11 cellular contexts compared by ENCODE assay signal in genomic region chr14:51394804-51395203, GRCh38.
DNase-seq lines count a peak whose midpoint lies in the region; ATAC-seq, FAIRE-seq and TF ChIP-seq lines count a peak whose summit lies in the region.
"Had no signal": no experiment of that assay in that cellular context is flagged by ENCODE, and none has a peak within 500 bp of the region (broad histone marks: within the 10 kb centered on the region; RNA-seq: fewer than 3 reads in every experiment).

No MANE protein-coding gene starts in this region.

- intact Hi-C loops in left cardiac atrium (cut with DNase I) = no loop called here
- intact Hi-C loops in activated naive CD4-positive, alpha-beta T cell treated with anti-CD3 and anti-CD28 coated beads for 36 hours (cut with micrococcal nuclease) = no loop called here

- no peak overlapping the region for H3K4me3 Mint-ChIP-seq in osteocyte (ENCODE audit: unreplicated experiment)
- H3K4me3 Mint-ChIP-seq in activated naive CD4-positive, alpha-beta T cell treated with anti-CD3 and anti-CD28 coated beads for 36 hours = no peak overlapping the region
- H3K4me3 Mint-ChIP-seq: stimulated activated naive CD8-positive, alpha-beta T cell treated with anti-CD3 and anti-CD28 coated beads, Interleukin-15, Interleukin-2, amounts not matched to agents 100 ng/mL and 50 ng/mL, for 24 hours had no signal

- H3K4me1 Mint-ChIP-seq in osteocyte (ENCODE audit: unreplicated experiment) = peaks cover 45% of the 10 kb centered on the region
- H3K4me1 Mint-ChIP-seq in activated naive CD4-positive, alpha-beta T cell treated with anti-CD3 and anti-CD28 coated beads for 36 hours (ENCODE audit: low read depth) = no peaks in the 10 kb centered on the region

- no peaks in the 10 kb centered on the region for H3K27me3 Mint-ChIP-seq in osteocyte (ENCODE audit: unreplicated experiment)
- H3K27me3 Mint-ChIP-seq in activated naive CD4-positive, alpha-beta T cell treated with anti-CD3 and anti-CD28 coated beads for 36 hours (ENCODE audit: low read depth) = no peaks in the 10 kb centered on the region

- CTCF ChIA-PET in activated naive CD4-positive, alpha-beta T cell treated with anti-CD3 and anti-CD28 coated beads for 36 hours (lab: Charles Lee) = no interaction called here

- H3K27ac ChIP-seq in right atrium auricular region = peak overlapping the region; percentile 60 to 65

- H3K4me3 ChIP-seq in right atrium auricular region (no peak overlapping the region), epithelial cell of esophagus (ENCODE audit: low read length) (no peak overlapping the region)

- no peak for ATAC-seq in left cardiac atrium
- ATAC-seq: activated naive CD4-positive, alpha-beta T cell treated with anti-CD3 and anti-CD28 coated beads, Interleukin-2, amount 50 U/mL, for 72 hours had no signal

- no peaks in the 10 kb centered on the region for H3K9me3 ChIP-seq in right atrium auricular region

- no peaks in the 10 kb centered on the region for H3K27me3 ChIP-seq in right atrium auricular region

- H3K36me3 ChIP-seq in right atrium auricular region = no peaks in the 10 kb centered on the region

- no peak for TF ChIP-seq CTCF in right atrium auricular region (IDR thresholded peaks at IDR 0.05)
- no peak for TF ChIP-seq CTCF in epithelial cell of esophagus (IDR thresholded peaks at IDR 0.05; ENCODE audit: insufficient read depth, low read depth, low read length, missing control alignments)
- no peak for TF ChIP-seq CTCF in osteocyte (IDR thresholded peaks at IDR 0.05)

- no peaks in the 10 kb centered on the region for H3K9me3 Mint-ChIP-seq in osteocyte (ENCODE audit: unreplicated experiment)
- no peaks in the 10 kb centered on the region for H3K9me3 Mint-ChIP-seq in activated naive CD4-positive, alpha-beta T cell treated with anti-CD3 and anti-CD28 coated beads for 36 hours
- H3K9me3 Mint-ChIP-seq: stimulated activated naive CD8-positive, alpha-beta T cell treated with anti-CD3 and anti-CD28 coated beads, Interleukin-15, Interleukin-2, amounts not matched to agents 100 ng/mL and 50 ng/mL, for 24 hours had no signal

- no peaks in the 10 kb centered on the region for H3K36me3 Mint-ChIP-seq in osteocyte (ENCODE audit: unreplicated experiment)
- no peaks in the 10 kb centered on the region for H3K36me3 Mint-ChIP-seq in activated naive CD4-positive, alpha-beta T cell treated with anti-CD3 and anti-CD28 coated beads for 36 hours (ENCODE audit: low read depth)
- H3K36me3 Mint-ChIP-seq: activated naive CD4-positive, alpha-beta T cell treated with anti-CD3 and anti-CD28 coated beads, Interleukin-2, amount 50 U/mL, for 72 hours had no signal

- peaks cover 0 to 27% of the 10 kb centered on the region in 2 donors for H3K4me1 ChIP-seq in right atrium auricular region

- peak overlapping the region; percentile 88 for H3K27ac Mint-ChIP-seq in osteocyte (ENCODE audit: unreplicated experiment)
- H3K27ac Mint-ChIP-seq in activated naive CD4-positive, alpha-beta T cell treated with anti-CD3 and anti-CD28 coated beads for 36 hours = no peak overlapping the region
- H3K27ac Mint-ChIP-seq: stimulated activated naive CD8-positive, alpha-beta T cell treated with anti-CD3 and anti-CD28 coated beads, Interleukin-15, Interleukin-2, amounts not matched to agents 100 ng/mL and 50 ng/mL, for 24 hours had no signal

- no peak for FAIRE-seq in RCC 7860 (lab: Jason Lieb, UNC)

- DNase-seq in right atrium auricular region (ENCODE audit: low spot score) (no peak), left cardiac atrium (no peak), epithelial cell of esophagus (ENCODE audit: low read depth) (peak; percentile 65), osteocyte (ENCODE audit: extremely low spot score, unreplicated experiment) (no peak), kidney glomerular epithelial cell (lab: John Stamatoyannopoulos, UW) (no peak), EL (no peak), RCC 7860 (ENCODE audit: low spot score) (no peak)
- DNase-seq in activated naive CD4-positive, alpha-beta T cell treated with anti-CD3 and anti-CD28 coated beads for 36 hours = no peak
- DNase-seq: NCI-H1930 had no signal
